Comparison of ENCODE assay signal across 1 cellular context in the genomic region with DNA sequence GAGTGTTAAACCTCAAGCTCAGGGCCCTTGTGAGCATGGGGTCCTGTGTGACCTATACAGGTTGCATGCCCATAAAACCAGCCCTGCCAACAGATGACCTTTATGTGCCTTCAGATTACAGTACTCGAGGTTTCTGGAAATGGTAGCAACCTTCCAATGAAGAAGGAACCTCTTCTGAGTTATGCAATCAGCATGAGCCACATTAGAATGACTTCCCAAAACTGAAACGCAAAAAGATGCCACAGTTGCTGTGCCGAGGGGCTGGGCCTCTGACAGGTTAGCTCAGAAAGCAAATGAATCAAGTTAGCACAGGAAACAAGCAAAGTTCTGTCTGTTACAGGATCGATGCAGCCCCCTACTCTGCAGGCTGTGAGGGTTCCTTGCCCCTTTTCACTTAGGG.
TF ChIP-seq lines count a peak whose summit lies in the region.

No MANE protein-coding gene starts in this region.

TF ChIP-seq in HepG2, 621 proteins besides CTCF, POLR2A, EP300 and RAD21:
- TF ChIP-seq, protein P1, sequence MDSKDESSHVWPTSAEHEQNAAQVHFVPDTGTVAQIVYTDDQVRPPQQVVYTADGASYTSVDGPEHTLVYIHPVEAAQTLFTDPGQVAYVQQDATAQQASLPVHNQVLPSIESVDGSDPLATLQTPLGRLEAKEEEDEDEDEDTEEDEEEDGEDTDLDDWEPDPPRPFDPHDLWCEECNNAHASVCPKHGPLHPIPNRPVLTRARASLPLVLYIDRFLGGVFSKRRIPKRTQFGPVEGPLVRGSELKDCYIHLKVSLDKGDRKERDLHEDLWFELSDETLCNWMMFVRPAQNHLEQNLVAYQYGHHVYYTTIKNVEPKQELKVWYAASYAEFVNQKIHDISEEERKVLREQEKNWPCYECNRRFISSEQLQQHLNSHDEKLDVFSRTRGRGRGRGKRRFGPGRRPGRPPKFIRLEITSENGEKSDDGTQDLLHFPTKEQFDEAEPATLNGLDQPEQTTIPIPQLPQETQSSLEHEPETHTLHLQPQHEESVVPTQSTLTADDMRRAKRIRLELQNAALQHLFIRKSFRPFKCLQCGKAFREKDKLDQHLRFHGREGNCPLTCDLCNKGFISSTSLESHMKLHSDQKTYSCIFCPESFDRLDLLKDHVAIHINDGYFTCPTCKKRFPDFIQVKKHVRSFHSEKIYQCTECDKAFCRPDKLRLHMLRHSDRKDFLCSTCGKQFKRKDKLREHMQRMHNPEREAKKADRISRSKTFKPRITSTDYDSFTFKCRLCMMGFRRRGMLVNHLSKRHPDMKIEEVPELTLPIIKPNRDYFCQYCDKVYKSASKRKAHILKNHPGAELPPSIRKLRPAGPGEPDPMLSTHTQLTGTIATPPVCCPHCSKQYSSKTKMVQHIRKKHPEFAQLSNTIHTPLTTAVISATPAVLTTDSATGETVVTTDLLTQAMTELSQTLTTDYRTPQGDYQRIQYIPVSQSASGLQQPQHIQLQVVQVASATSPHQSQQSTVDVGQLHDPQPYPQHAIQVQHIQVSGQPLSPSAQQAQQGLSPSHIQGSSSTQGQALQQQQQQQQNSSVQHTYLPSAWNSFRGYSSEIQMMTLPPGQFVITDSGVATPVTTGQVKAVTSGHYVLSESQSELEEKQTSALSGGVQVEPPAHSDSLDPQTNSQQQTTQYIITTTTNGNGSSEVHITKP (CRISPR knock-in tag; IDR thresholded peaks at IDR 0.05; ENCODE audit: low read depth) = no peak
- TF ChIP-seq ZNF331 (CRISPR knock-in tag; IDR thresholded peaks at IDR 0.05) (no peak), ZNF230 (CRISPR knock-in tag; IDR thresholded peaks at IDR 0.05) (no peak), CREB1 (IDR thresholded peaks at IDR 0.05) (no peak), CREB1 (CRISPR knock-in tag; IDR thresholded peaks at IDR 0.05) (no peak), ZNF841 (CRISPR knock-in tag; IDR thresholded peaks at IDR 0.05; ENCODE audit: borderline replicate concordance) (no peak)
